In the genomic region with DNA sequence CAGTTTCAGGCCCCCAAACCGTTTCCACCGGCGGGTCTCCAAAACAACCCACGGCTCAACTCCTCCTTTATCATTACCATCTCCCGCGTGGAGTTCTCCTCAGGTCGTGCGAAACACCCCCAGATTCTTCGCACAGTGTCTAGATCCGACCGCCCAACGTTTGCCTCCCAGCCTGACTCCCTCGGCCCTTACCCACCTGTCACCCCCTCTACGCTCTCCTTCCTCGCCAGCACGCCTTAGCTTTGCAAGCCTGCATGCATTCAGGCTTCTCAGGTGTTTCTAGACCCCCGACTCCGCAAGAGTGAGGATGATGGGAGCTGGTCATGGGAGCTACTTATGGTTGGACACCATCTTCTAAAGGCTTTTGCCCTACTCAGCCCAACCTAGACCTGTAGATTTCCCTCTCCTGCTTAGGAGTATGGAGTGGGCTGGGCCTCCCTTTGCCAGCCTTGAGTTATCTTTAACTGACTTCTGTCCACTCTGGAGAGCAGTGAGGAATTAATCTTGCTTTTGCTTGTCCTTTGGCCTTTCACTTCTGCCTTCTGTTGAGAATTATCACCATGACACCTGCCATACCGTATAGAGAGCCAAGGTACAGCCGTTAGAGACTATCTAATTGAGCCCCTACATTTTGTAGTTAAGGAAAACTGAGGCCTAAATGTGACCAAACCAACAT, we compare ENCODE assay signal across 9 cellular contexts. TPM values are rescaled to one million over a fixed set of nuclear protein-coding genes. Genes with fewer than 3 reads are reported as not detected.
A peak's percentile ranks its signal among the peaks of the same experiment; 100 is the strongest.
DNase-seq lines count a peak whose midpoint lies in the region; ATAC-seq and TF ChIP-seq lines count a peak whose summit lies in the region.
"Had no signal": no experiment of that assay in that cellular context is flagged by ENCODE, and none has a peak within 500 bp of the region (broad histone marks: within the 10 kb centered on the region; RNA-seq: fewer than 3 reads in every experiment).

No MANE protein-coding gene starts in this region.

- DNase-seq in MG63, result no peak
- no peak for DNase-seq in epithelial cell of esophagus (ENCODE audit: low read depth)
- DNase-seq in SW480 (ENCODE audit: low spot score), result no peak
- DNase-seq in activated CD4-positive, alpha-beta T cell treated with anti-CD3 and anti-CD28 coated beads for 4 hours, result no peak
- DNase-seq in midbrain (lab: John Stamatoyannopoulos, UW), result no peak
- DNase-seq in activated CD8-positive, alpha-beta memory T cell treated with anti-CD3 and anti-CD28 coated beads, Interleukin-2, amount 10 ng/mL, durations not matched to agents 7 days and 5 days, result no peak

- H4K20me1 ChIP-seq in BLaER1 treated with 17β-estradiol and CSF1 and Interleukin-3, amounts not matched to agents 10 nM and 100 nM, result peaks cover 0 to 8% (median 0%) of the 10 kb centered on the region in 11 experiments; a peak in 5 of 22 replicates
- H4K20me1 ChIP-seq in neural cell (ENCODE audit: insufficient read depth), result no peaks in the 10 kb centered on the region

- peaks cover 23% of the 10 kb centered on the region for H3K4me1 Mint-ChIP-seq in activated CD8-positive, alpha-beta memory T cell treated with anti-CD3 and anti-CD28 coated beads, Interleukin-2, amount 10 ng/mL, durations not matched to agents 7 days and 5 days

- peaks cover 7% of the 10 kb centered on the region for H3K36me3 Mint-ChIP-seq in activated CD8-positive, alpha-beta memory T cell treated with anti-CD3 and anti-CD28 coated beads, Interleukin-2, amount 10 ng/mL, durations not matched to agents 7 days and 5 days

- peak overlapping the region; percentile 76 for H2AFZ ChIP-seq in neural cell (ENCODE audit: low read depth, low read length)

- H3K36me3 ChIP-seq in BLaER1 treated with 17β-estradiol and CSF1 and Interleukin-3, amounts not matched to agents 10 nM and 100 nM, result peaks cover 8 to 48% (median 26%) of the 10 kb centered on the region in 11 experiments; a peak in 18 of 22 replicates
- H3K36me3 ChIP-seq in MG63, result peaks cover 9% of the 10 kb centered on the region
- no peaks in the 10 kb centered on the region for H3K36me3 ChIP-seq in neural cell (ENCODE audit: insufficient read depth, low read length)

- H3K27ac Mint-ChIP-seq in activated CD8-positive, alpha-beta memory T cell treated with anti-CD3 and anti-CD28 coated beads, Interleukin-2, amount 10 ng/mL, durations not matched to agents 7 days and 5 days, result no peak overlapping the region
- H3K27ac Mint-ChIP-seq: activated naive CD8-positive, alpha-beta T cell treated with anti-CD3 and anti-CD28 coated beads, Interleukin-2, amount 10 ng/mL, durations not matched to agents 7 days and 5 days had no signal

- CTCF ChIA-PET in activated CD8-positive, alpha-beta memory T cell treated with anti-CD3 and anti-CD28 coated beads, Interleukin-2, amount 10 ng/mL, durations not matched to agents 7 days and 5 days (lab: Charles Lee), result interaction anchor here (1.3 to 4.4 kb wide), 5 partner anchors 9 to 148 kb away, joined by 7 to 28 read pairs (median 8); partner anchors contain the start of gene EYA3

- H3K4me1 ChIP-seq in BLaER1 treated with 17β-estradiol and CSF1 and Interleukin-3, amounts not matched to agents 10 nM and 100 nM, result peaks cover 36 to 53% (median 45%) of the 10 kb centered on the region in 10 experiments

- ATAC-seq in activated CD8-positive, alpha-beta memory T cell treated with anti-CD3 and anti-CD28 coated beads, Interleukin-2, amount 10 ng/mL, durations not matched to agents 7 days and 5 days, result no peak

- TF ChIP-seq EP300 in neural cell (conservative IDR thresholded peaks at IDR 0.05; ENCODE audit: poor library complexity, severe bottlenecking), result no peak

- no peaks in the 10 kb centered on the region for H3F3A ChIP-seq in neural cell (ENCODE audit: insufficient read depth, low read length, poor library complexity, severe bottlenecking)

- H3K9me3 ChIP-seq in BLaER1 treated with 17β-estradiol and CSF1 and Interleukin-3, amounts not matched to agents 10 nM and 100 nM (replicated peaks in 1 of 11), result no peaks in the 10 kb centered on the region
- H3K9me3 ChIP-seq in MG63 (no peaks in the 10 kb centered on the region), neural cell (ENCODE audit: low read length) (no peaks in the 10 kb centered on the region)

- TF ChIP-seq CTCF in epithelial cell of esophagus (IDR thresholded peaks at IDR 0.05; ENCODE audit: insufficient read depth, low read depth, low read length, missing control alignments) (no peak), neural cell (IDR thresholded peaks at IDR 0.05; ENCODE audit: poor library complexity, severe bottlenecking) (no peak)

- peak overlapping the region; percentile 82 to 94 (median 89) for H3K9ac ChIP-seq in BLaER1 treated with 17β-estradiol and CSF1 and Interleukin-3, amounts not matched to agents 10 nM and 100 nM
- peak overlapping the region; percentile 96 for H3K9ac ChIP-seq in neural cell (ENCODE audit: low read length)

- no peaks in the 10 kb centered on the region for H3K9me3 Mint-ChIP-seq in activated CD8-positive, alpha-beta memory T cell treated with anti-CD3 and anti-CD28 coated beads, Interleukin-2, amount 10 ng/mL, durations not matched to agents 7 days and 5 days (ENCODE audit: low read depth)
- H3K9me3 Mint-ChIP-seq: activated naive CD8-positive, alpha-beta T cell treated with anti-CD3 and anti-CD28 coated beads, Interleukin-2, amount 10 ng/mL, durations not matched to agents 7 days and 5 days had no signal

- H3K4me3 ChIP-seq in BLaER1 treated with 17β-estradiol and CSF1 and Interleukin-3, amounts not matched to agents 10 nM and 100 nM, result peak overlapping the region; percentile 74 to 99 (median 88)
- H3K4me3 ChIP-seq in MG63 (peak overlapping the region; percentile 91), epithelial cell of esophagus (ENCODE audit: low read length) (peak overlapping the region; percentile 94), neural cell (ENCODE audit: low read length) (peak overlapping the region; percentile 88)

- H3K4me3 Mint-ChIP-seq in activated CD8-positive, alpha-beta memory T cell treated with anti-CD3 and anti-CD28 coated beads, Interleukin-2, amount 10 ng/mL, durations not matched to agents 7 days and 5 days, result no peak overlapping the region
- H3K4me3 Mint-ChIP-seq: activated naive CD8-positive, alpha-beta T cell treated with anti-CD3 and anti-CD28 coated beads, Interleukin-2, amount 10 ng/mL, durations not matched to agents 7 days and 5 days had no signal

- H3K9me2 ChIP-seq in neural cell (ENCODE audit: insufficient read depth, low read length), result no peaks in the 10 kb centered on the region

- peaks cover 27% of the 10 kb centered on the region for H3K79me2 ChIP-seq in neural cell (replicated peaks; ENCODE audit: insufficient read depth, low read length)

- H3K27ac ChIP-seq in BLaER1 treated with 17β-estradiol and CSF1 and Interleukin-3, amounts not matched to agents 10 nM and 100 nM, result peak overlapping the region; percentile 61 to 88 (median 84); a peak in 21 of 22 replicates
- H3K27ac ChIP-seq in neural cell (ENCODE audit: low read length), result peak overlapping the region; percentile 93

- peak overlapping the region; percentile 91 to 100 (median 97) for H3K4me2 ChIP-seq in BLaER1 treated with 17β-estradiol and CSF1 and Interleukin-3, amounts not matched to agents 10 nM and 100 nM
- peak overlapping the region; percentile 64 for H3K4me2 ChIP-seq in neural cell (ENCODE audit: low read length)

- H3K27me3 Mint-ChIP-seq in activated CD8-positive, alpha-beta memory T cell treated with anti-CD3 and anti-CD28 coated beads, Interleukin-2, amount 10 ng/mL, durations not matched to agents 7 days and 5 days, result no peaks in the 10 kb centered on the region
- H3K27me3 Mint-ChIP-seq: activated naive CD8-positive, alpha-beta T cell treated with anti-CD3 and anti-CD28 coated beads, Interleukin-2, amount 10 ng/mL, durations not matched to agents 7 days and 5 days had no signal

- H3K27me3 ChIP-seq in BLaER1 treated with 17β-estradiol and CSF1 and Interleukin-3, amounts not matched to agents 10 nM and 100 nM, result no peaks in the 10 kb centered on the region
- no peaks in the 10 kb centered on the region for H3K27me3 ChIP-seq in MG63
- H3K27me3 ChIP-seq in neural cell (ENCODE audit: insufficient read depth, low read depth, low read length), result no peaks in the 10 kb centered on the region

- no peak for TF ChIP-seq RAD21 in neural cell (conservative IDR thresholded peaks at IDR 0.05)

TF ChIP-seq in neural cell, 6 proteins besides CTCF, POLR2A, EP300 and RAD21 (continues in another document):
- TF ChIP-seq TAF1 (IDR thresholded peaks at IDR 0.05; ENCODE audit: low read depth) (no peak), POLR2AphosphoS5 (IDR thresholded peaks at IDR 0.05) (no peak), EZH2 (IDR thresholded peaks at IDR 0.05; ENCODE audit: borderline replicate concordance, insufficient read depth, low read length, poor library complexity, severe bottlenecking) (no peak), SMC3 (conservative IDR thresholded peaks at IDR 0.05; ENCODE audit: poor library complexity) (no peak), MXI1 (conservative IDR thresholded peaks at IDR 0.05; ENCODE audit: poor library complexity, severe bottlenecking) (no peak)

RNA-seq across cellular contexts. Expression of gene ATP5IF1, which starts 0.9 kb away (rescaled TPM):
- total RNA-seq in MG63 (2014; rRNA removed; shearing (Covaris generic); ENCODE audit: low replicate concordance), result 56.3 and 244 TPM in 2 replicates
- 429 and 448 TPM in 2 replicates for polyA plus RNA-seq in neural cell
- polyA minus RNA-seq in neural cell, result 74.7 and 88.0 TPM in 2 replicates
- total RNA-seq in activated CD8-positive, alpha-beta memory T cell treated with anti-CD3 and anti-CD28 coated beads, Interleukin-2, amount 10 ng/mL, durations not matched to agents 7 days and 5 days, result 100 to 1,000 TPM; 175 to 182 TPM

RNA-seq across cellular contexts. Expression of gene DNAJC8, which starts 4.0 kb away (rescaled TPM):
- total RNA-seq in MG63 (2014; rRNA removed; shearing (Covaris generic); ENCODE audit: low replicate concordance), result 115 and 155 TPM in 2 replicates
- polyA plus RNA-seq in neural cell, result 150 and 184 TPM in 2 replicates
- polyA minus RNA-seq in neural cell, result 77.4 and 82.0 TPM in 2 replicates
- 100 to 1,000 TPM; 103 to 114 TPM for total RNA-seq in activated CD8-positive, alpha-beta memory T cell treated with anti-CD3 and anti-CD28 coated beads, Interleukin-2, amount 10 ng/mL, durations not matched to agents 7 days and 5 days

RNA-seq across cellular contexts. Expression of gene SESN2, which starts 22.5 kb away (rescaled TPM):
- 13.4 and 19.0 TPM in 2 replicates for total RNA-seq in MG63 (2014; rRNA removed; shearing (Covaris generic); ENCODE audit: low replicate concordance)
- polyA plus RNA-seq in neural cell, result 7.7 and 9.3 TPM in 2 replicates
- 13.0 and 14.1 TPM in 2 replicates for polyA minus RNA-seq in neural cell
- 10 to 100 TPM; 14.2 to 21.5 TPM for total RNA-seq in activated CD8-positive, alpha-beta memory T cell treated with anti-CD3 and anti-CD28 coated beads, Interleukin-2, amount 10 ng/mL, durations not matched to agents 7 days and 5 days
